In genomic region chr12:12724421-12725085, GRCh38 we compare ENCODE assay signal across 8 cellular contexts. TPM values are rescaled to one million over a fixed set of nuclear protein-coding genes. Genes with fewer than 3 reads are reported as not detected.
DNase-seq lines count a peak whose midpoint lies in the region; ATAC-seq and TF ChIP-seq lines count a peak whose summit lies in the region.

No MANE protein-coding gene starts in this region.

- peak overlapping the region; percentile 99 for H3K27ac Mint-ChIP-seq in activated CD8-positive, alpha-beta T cell treated with anti-CD3 and anti-CD28 coated beads for 36 hours
- peak overlapping the region; percentile 59 for H3K27ac Mint-ChIP-seq in glutamatergic neuron (ENCODE audit: unreplicated experiment)

- peak overlapping the region; percentile 64 to 81 (median 74) for H3K4me3 ChIP-seq in sigmoid colon

- CTCF ChIA-PET in activated CD8-positive, alpha-beta T cell treated with anti-CD3 and anti-CD28 coated beads for 36 hours (lab: Charles Lee) = interaction anchor here (1.1 to 4.0 kb wide), 3 partner anchors 12 to 366 kb away, joined by 5 to 55 read pairs (median 11); no protein-coding TSS in a partner anchor

- peak; percentile 51 for DNase-seq in NCI-H1092 treated with DMSO at 0.1 percent for 48 hours (lab: John Stamatoyannopoulos, UW)
- DNase-seq in NCI-H1092 (lab: John Stamatoyannopoulos, UW) = no peak
- DNase-seq in activated CD8-positive, alpha-beta T cell treated with anti-CD3 and anti-CD28 coated beads for 36 hours = no peak
- DNase-seq in glutamatergic neuron = no peak
- DNase-seq in sigmoid colon = no peak
- no peak for DNase-seq in NCI-H1048 (lab: John Stamatoyannopoulos, UW)
- DNase-seq in SKM-1 treated with dmso at 0.1 percent for 144 hours (lab: John Stamatoyannopoulos, UW; ENCODE audit: unreplicated experiment) = no peak

- H3K27me3 ChIP-seq in sigmoid colon = no peaks in the 10 kb centered on the region

- intact Hi-C loops in activated CD8-positive, alpha-beta T cell treated with anti-CD3 and anti-CD28 coated beads for 36 hours (cut with micrococcal nuclease) = loop anchor here (1.0 kb wide), 1 partner anchor 7 kb away; the partner anchor contains the start of gene CDKN1B
- intact Hi-C loops in sigmoid colon (cut with DNase I) = loop anchor here (1.0 to 2.0 kb wide), 2 partner anchors 7 to 62 kb away; partner anchors contain the start of gene CDKN1B

- peak in 1 of 4 donors; percentile 4 for TF ChIP-seq EP300 in sigmoid colon (IDR thresholded peaks at IDR 0.05)

- H3K4me1 ChIP-seq in sigmoid colon = peaks cover 0 to 46% (median 36%) of the 10 kb centered on the region in 4 donors

- no peaks in the 10 kb centered on the region for H3K9me3 ChIP-seq in sigmoid colon

- WGBS in sigmoid colon, 2 donors = 0 to 1% methylated on average over 46 of the region's 46 CpGs

- peaks cover 42% of the 10 kb centered on the region for H3K4me1 Mint-ChIP-seq in activated CD8-positive, alpha-beta T cell treated with anti-CD3 and anti-CD28 coated beads for 36 hours (ENCODE audit: low read depth)
- H3K4me1 Mint-ChIP-seq in glutamatergic neuron (ENCODE audit: low read depth, unreplicated experiment) = peaks cover 2% of the 10 kb centered on the region

- peak in 1 of 2 donors; percentile 74 for TF ChIP-seq POLR2A in sigmoid colon (IDR thresholded peaks at IDR 0.05)

- H3K27me3 Mint-ChIP-seq in activated CD8-positive, alpha-beta T cell treated with anti-CD3 and anti-CD28 coated beads for 36 hours = no peaks in the 10 kb centered on the region
- peaks cover 1% of the 10 kb centered on the region for H3K27me3 Mint-ChIP-seq in glutamatergic neuron (ENCODE audit: unreplicated experiment)

- ATAC-seq in HG03039 (IDR thresholded peaks at IDR 0.05; ENCODE audit: unreplicated experiment) = peak; percentile 22
- peak; percentile 0 for ATAC-seq in activated CD8-positive, alpha-beta T cell treated with anti-CD3 and anti-CD28 coated beads for 36 hours

- peak overlapping the region; percentile 86 for H3K4me3 Mint-ChIP-seq in activated CD8-positive, alpha-beta T cell treated with anti-CD3 and anti-CD28 coated beads for 36 hours
- peak overlapping the region; percentile 95 for H3K4me3 Mint-ChIP-seq in glutamatergic neuron (ENCODE audit: unreplicated experiment)

- TF ChIP-seq CTCF in activated CD8-positive, alpha-beta T cell treated with anti-CD3 and anti-CD28 coated beads for 36 hours (IDR thresholded peaks at IDR 0.05) = no peak
- TF ChIP-seq CTCF in glutamatergic neuron (IDR thresholded peaks at IDR 0.05; ENCODE audit: partially characterized antibody, unreplicated experiment) (no peak), sigmoid colon (IDR thresholded peaks at IDR 0.05) (no peak)

- H3K36me3 Mint-ChIP-seq in activated CD8-positive, alpha-beta T cell treated with anti-CD3 and anti-CD28 coated beads for 36 hours (ENCODE audit: low read depth) = peaks cover 66% of the 10 kb centered on the region
- no peaks in the 10 kb centered on the region for H3K36me3 Mint-ChIP-seq in glutamatergic neuron (ENCODE audit: unreplicated experiment)

- no peaks in the 10 kb centered on the region for H3K9me3 Mint-ChIP-seq in activated CD8-positive, alpha-beta T cell treated with anti-CD3 and anti-CD28 coated beads for 36 hours
- H3K9me3 Mint-ChIP-seq in glutamatergic neuron (ENCODE audit: unreplicated experiment) = peaks cover 10% of the 10 kb centered on the region

- H3K27ac ChIP-seq in sigmoid colon = peak overlapping the region; percentile 98 to 100 (median 99)

- H3K36me3 ChIP-seq in sigmoid colon = peaks cover 0 to 30% (median 2%) of the 10 kb centered on the region in 4 donors

- POLR2A ChIA-PET in activated CD8-positive, alpha-beta T cell treated with anti-CD3 and anti-CD28 coated beads for 36 hours (lab: Charles Lee) = interaction anchor here (0.7 to 7.2 kb wide), 14 partner anchors 10 to 1661 kb away, joined by 3 to 101 read pairs (median 4); partner anchors contain the start of genes BORCS5, CDKN1B and DUSP16

RNA-seq across cellular contexts. Expression of gene CDKN1B, which starts 7.4 kb away (rescaled TPM):
- 10 to 100 TPM; 39.9 to 40.8 TPM for total RNA-seq in activated CD8-positive, alpha-beta T cell treated with anti-CD3 and anti-CD28 coated beads for 36 hours
- total RNA-seq in glutamatergic neuron (ENCODE audit: unreplicated experiment) = 36.0 TPM
- 100 to 1,000 TPM in 1 of 4 donors, 10 to 100 TPM in 3; 52.5 to 106 (median 81.3) TPM for total RNA-seq in sigmoid colon
- polyA plus RNA-seq in sigmoid colon = 10 to 100 TPM; 36.8 to 47.1 (median 43.8) TPM

RNA-seq across cellular contexts. Expression of gene GPR19, which starts 28.6 kb away (rescaled TPM):
- total RNA-seq in activated CD8-positive, alpha-beta T cell treated with anti-CD3 and anti-CD28 coated beads for 36 hours = 10 to 100 TPM; 17.3 to 17.6 TPM
- total RNA-seq in glutamatergic neuron (ENCODE audit: unreplicated experiment) (12.4 TPM), sigmoid colon (under 1 TPM in 1 of 4 donors, not detected in 3; 0.36 TPM)
- polyA plus RNA-seq in sigmoid colon = under 1 TPM in 1 of 3 donors, not detected in 2; 0.98 TPM
